In the genomic region with DNA sequence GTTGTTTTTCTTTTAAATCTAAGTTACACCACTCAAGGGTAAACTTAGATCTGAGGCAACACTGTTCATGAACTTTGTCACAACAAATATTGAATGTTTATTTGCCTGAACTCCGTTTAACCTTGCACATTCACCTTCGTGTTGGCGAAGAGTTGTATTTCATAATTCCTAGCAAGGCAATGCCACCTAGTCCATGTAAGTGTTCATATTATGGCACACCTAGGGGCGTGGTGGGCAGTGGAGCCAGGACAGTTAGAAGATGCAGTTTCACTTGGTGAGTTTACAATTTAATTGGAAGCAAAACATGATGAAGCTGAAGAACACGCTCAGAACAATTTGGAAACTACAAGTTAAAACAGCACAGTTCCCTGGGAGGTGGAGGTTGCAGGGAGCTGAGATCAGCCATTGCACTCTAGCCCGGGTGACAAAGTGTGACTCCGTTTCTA, we compare ENCODE assay signal across 1 cellular context.
TF ChIP-seq lines count a peak whose summit lies in the region.

No MANE protein-coding gene starts in this region.

TF ChIP-seq in HepG2, 621 proteins besides CTCF, POLR2A, EP300 and RAD21 (continued from another document and continues in another):
- TF ChIP-seq SNRNP70 (IDR thresholded peaks at IDR 0.05; ENCODE audit: low read depth, low read length) (no peak), ADNP (CRISPR knock-in tag; IDR thresholded peaks at IDR 0.05) (no peak), TP53 (CRISPR knock-in tag; conservative IDR thresholded peaks at IDR 0.05) (no peak), KDM2A (CRISPR knock-in tag; IDR thresholded peaks at IDR 0.05; ENCODE audit: borderline replicate concordance, low read depth) (0 out of 2 replicates have a peak, but pooled peaks have one; percentile 40), CENPX (CRISPR knock-in tag; IDR thresholded peaks at IDR 0.05) (no peak), NCOR1 (IDR thresholded peaks at IDR 0.05; ENCODE audit: borderline replicate concordance, low read length) (peak; percentile 93), FOXA1 (IDR thresholded peaks at IDR 0.05) (peak; percentile 78), FOXA1 (CRISPR knock-in tag; IDR thresholded peaks at IDR 0.05) (peak; percentile 97), CHCHD3 (CRISPR knock-in tag; IDR thresholded peaks at IDR 0.05) (no peak), HDAC1 (CRISPR knock-in tag; IDR thresholded peaks at IDR 0.05) (peak; percentile 98), ZNF616 (CRISPR knock-in tag; IDR thresholded peaks at IDR 0.05; ENCODE audit: low read depth) (no peak), ZC3H13 (CRISPR knock-in tag; IDR thresholded peaks at IDR 0.05) (no peak), ZNF709 (CRISPR knock-in tag; IDR thresholded peaks at IDR 0.05) (no peak), PPARG (CRISPR knock-in tag; conservative IDR thresholded peaks at IDR 0.05) (peak; percentile 97), ZSCAN12 (CRISPR knock-in tag; IDR thresholded peaks at IDR 0.05) (no peak), NFATC3 (CRISPR knock-in tag; IDR thresholded peaks at IDR 0.05) (no peak), ZNF75D (CRISPR knock-in tag; IDR thresholded peaks at IDR 0.05; ENCODE audit: borderline replicate concordance) (no peak), KMT2A (CRISPR knock-in tag; IDR thresholded peaks at IDR 0.05) (peak; percentile 47; the same call in 1 of the 2 replicates), ZNF607 (CRISPR knock-in tag; IDR thresholded peaks at IDR 0.05; ENCODE audit: borderline replicate concordance) (no peak; the same call in 1 of the 2 replicates), ZFAT (CRISPR knock-in tag; conservative IDR thresholded peaks at IDR 0.05) (no peak), ZNF160 (CRISPR knock-in tag; IDR thresholded peaks at IDR 0.05) (no peak), FOSL2 (CRISPR knock-in tag; IDR thresholded peaks at IDR 0.05) (peak; percentile 78), ZNF878 (CRISPR knock-in tag; IDR thresholded peaks at IDR 0.05) (0 out of 2 replicates have a peak, but pooled peaks have one; percentile 43), ZNF644 (CRISPR knock-in tag; IDR thresholded peaks at IDR 0.05; ENCODE audit: low read depth) (peak; percentile 90), POLR2G (IDR thresholded peaks at IDR 0.05; ENCODE audit: low read depth, low read length) (no peak), ZNF570 (CRISPR knock-in tag; IDR thresholded peaks at IDR 0.05; ENCODE audit: borderline replicate concordance) (no peak)
- TF ChIP-seq, protein P1, sequence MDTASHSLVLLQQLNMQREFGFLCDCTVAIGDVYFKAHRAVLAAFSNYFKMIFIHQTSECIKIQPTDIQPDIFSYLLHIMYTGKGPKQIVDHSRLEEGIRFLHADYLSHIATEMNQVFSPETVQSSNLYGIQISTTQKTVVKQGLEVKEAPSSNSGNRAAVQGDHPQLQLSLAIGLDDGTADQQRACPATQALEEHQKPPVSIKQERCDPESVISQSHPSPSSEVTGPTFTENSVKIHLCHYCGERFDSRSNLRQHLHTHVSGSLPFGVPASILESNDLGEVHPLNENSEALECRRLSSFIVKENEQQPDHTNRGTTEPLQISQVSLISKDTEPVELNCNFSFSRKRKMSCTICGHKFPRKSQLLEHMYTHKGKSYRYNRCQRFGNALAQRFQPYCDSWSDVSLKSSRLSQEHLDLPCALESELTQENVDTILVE (CRISPR knock-in tag; IDR thresholded peaks at IDR 0.05): peak; percentile 75; the same call in 1 of the 2 replicates
- TF ChIP-seq, protein P2, sequence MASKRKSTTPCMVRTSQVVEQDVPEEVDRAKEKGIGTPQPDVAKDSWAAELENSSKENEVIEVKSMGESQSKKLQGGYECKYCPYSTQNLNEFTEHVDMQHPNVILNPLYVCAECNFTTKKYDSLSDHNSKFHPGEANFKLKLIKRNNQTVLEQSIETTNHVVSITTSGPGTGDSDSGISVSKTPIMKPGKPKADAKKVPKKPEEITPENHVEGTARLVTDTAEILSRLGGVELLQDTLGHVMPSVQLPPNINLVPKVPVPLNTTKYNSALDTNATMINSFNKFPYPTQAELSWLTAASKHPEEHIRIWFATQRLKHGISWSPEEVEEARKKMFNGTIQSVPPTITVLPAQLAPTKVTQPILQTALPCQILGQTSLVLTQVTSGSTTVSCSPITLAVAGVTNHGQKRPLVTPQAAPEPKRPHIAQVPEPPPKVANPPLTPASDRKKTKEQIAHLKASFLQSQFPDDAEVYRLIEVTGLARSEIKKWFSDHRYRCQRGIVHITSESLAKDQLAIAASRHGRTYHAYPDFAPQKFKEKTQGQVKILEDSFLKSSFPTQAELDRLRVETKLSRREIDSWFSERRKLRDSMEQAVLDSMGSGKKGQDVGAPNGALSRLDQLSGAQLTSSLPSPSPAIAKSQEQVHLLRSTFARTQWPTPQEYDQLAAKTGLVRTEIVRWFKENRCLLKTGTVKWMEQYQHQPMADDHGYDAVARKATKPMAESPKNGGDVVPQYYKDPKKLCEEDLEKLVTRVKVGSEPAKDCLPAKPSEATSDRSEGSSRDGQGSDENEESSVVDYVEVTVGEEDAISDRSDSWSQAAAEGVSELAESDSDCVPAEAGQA (IDR thresholded peaks at IDR 0.05; ENCODE audit: low read depth): 0 out of 2 replicates have a peak, but pooled peaks have one; percentile 27
- TF ChIP-seq, protein P2 (CRISPR knock-in tag; IDR thresholded peaks at IDR 0.05; ENCODE audit: borderline replicate concordance): no peak
- TF ChIP-seq, protein P3, sequence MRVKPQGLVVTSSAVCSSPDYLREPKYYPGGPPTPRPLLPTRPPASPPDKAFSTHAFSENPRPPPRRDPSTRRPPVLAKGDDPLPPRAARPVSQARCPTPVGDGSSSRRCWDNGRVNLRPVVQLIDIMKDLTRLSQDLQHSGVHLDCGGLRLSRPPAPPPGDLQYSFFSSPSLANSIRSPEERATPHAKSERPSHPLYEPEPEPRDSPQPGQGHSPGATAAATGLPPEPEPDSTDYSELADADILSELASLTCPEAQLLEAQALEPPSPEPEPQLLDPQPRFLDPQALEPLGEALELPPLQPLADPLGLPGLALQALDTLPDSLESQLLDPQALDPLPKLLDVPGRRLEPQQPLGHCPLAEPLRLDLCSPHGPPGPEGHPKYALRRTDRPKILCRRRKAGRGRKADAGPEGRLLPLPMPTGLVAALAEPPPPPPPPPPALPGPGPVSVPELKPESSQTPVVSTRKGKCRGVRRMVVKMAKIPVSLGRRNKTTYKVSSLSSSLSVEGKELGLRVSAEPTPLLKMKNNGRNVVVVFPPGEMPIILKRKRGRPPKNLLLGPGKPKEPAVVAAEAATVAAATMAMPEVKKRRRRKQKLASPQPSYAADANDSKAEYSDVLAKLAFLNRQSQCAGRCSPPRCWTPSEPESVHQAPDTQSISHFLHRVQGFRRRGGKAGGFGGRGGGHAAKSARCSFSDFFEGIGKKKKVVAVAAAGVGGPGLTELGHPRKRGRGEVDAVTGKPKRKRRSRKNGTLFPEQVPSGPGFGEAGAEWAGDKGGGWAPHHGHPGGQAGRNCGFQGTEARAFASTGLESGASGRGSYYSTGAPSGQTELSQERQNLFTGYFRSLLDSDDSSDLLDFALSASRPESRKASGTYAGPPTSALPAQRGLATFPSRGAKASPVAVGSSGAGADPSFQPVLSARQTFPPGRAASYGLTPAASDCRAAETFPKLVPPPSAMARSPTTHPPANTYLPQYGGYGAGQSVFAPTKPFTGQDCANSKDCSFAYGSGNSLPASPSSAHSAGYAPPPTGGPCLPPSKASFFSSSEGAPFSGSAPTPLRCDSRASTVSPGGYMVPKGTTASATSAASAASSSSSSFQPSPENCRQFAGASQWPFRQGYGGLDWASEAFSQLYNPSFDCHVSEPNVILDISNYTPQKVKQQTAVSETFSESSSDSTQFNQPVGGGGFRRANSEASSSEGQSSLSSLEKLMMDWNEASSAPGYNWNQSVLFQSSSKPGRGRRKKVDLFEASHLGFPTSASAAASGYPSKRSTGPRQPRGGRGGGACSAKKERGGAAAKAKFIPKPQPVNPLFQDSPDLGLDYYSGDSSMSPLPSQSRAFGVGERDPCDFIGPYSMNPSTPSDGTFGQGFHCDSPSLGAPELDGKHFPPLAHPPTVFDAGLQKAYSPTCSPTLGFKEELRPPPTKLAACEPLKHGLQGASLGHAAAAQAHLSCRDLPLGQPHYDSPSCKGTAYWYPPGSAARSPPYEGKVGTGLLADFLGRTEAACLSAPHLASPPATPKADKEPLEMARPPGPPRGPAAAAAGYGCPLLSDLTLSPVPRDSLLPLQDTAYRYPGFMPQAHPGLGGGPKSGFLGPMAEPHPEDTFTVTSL (CRISPR knock-in tag; IDR thresholded peaks at IDR 0.05; ENCODE audit: borderline replicate concordance): peak; percentile 99
- TF ChIP-seq, protein P4, sequence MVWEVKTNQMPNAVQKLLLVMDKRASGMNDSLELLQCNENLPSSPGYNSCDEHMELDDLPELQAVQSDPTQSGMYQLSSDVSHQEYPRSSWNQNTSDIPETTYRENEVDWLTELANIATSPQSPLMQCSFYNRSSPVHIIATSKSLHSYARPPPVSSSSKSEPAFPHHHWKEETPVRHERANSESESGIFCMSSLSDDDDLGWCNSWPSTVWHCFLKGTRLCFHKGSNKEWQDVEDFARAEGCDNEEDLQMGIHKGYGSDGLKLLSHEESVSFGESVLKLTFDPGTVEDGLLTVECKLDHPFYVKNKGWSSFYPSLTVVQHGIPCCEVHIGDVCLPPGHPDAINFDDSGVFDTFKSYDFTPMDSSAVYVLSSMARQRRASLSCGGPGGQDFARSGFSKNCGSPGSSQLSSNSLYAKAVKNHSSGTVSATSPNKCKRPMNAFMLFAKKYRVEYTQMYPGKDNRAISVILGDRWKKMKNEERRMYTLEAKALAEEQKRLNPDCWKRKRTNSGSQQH (CRISPR knock-in tag; IDR thresholded peaks at IDR 0.05; ENCODE audit: low read depth): no peak
- TF ChIP-seq, protein P5, sequence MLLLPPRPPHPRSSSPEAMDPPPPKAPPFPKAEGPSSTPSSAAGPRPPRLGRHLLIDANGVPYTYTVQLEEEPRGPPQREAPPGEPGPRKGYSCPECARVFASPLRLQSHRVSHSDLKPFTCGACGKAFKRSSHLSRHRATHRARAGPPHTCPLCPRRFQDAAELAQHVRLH (CRISPR knock-in tag; IDR thresholded peaks at IDR 0.05; ENCODE audit: borderline replicate concordance, low read depth): 0 out of 2 replicates have a peak, but pooled peaks have one; percentile 31
- TF ChIP-seq, protein P6, sequence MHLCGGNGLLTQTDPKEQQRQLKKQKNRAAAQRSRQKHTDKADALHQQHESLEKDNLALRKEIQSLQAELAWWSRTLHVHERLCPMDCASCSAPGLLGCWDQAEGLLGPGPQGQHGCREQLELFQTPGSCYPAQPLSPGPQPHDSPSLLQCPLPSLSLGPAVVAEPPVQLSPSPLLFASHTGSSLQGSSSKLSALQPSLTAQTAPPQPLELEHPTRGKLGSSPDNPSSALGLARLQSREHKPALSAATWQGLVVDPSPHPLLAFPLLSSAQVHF (CRISPR knock-in tag; IDR thresholded peaks at IDR 0.05): no peak
- TF ChIP-seq, protein P7, sequence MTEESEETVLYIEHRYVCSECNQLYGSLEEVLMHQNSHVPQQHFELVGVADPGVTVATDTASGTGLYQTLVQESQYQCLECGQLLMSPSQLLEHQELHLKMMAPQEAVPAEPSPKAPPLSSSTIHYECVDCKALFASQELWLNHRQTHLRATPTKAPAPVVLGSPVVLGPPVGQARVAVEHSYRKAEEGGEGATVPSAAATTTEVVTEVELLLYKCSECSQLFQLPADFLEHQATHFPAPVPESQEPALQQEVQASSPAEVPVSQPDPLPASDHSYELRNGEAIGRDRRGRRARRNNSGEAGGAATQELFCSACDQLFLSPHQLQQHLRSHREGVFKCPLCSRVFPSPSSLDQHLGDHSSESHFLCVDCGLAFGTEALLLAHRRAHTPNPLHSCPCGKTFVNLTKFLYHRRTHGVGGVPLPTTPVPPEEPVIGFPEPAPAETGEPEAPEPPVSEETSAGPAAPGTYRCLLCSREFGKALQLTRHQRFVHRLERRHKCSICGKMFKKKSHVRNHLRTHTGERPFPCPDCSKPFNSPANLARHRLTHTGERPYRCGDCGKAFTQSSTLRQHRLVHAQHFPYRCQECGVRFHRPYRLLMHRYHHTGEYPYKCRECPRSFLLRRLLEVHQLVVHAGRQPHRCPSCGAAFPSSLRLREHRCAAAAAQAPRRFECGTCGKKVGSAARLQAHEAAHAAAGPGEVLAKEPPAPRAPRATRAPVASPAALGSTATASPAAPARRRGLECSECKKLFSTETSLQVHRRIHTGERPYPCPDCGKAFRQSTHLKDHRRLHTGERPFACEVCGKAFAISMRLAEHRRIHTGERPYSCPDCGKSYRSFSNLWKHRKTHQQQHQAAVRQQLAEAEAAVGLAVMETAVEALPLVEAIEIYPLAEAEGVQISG (CRISPR knock-in tag; IDR thresholded peaks at IDR 0.05): peak; percentile 72
